8 cellular contexts compared by ENCODE assay signal in the genomic region with DNA sequence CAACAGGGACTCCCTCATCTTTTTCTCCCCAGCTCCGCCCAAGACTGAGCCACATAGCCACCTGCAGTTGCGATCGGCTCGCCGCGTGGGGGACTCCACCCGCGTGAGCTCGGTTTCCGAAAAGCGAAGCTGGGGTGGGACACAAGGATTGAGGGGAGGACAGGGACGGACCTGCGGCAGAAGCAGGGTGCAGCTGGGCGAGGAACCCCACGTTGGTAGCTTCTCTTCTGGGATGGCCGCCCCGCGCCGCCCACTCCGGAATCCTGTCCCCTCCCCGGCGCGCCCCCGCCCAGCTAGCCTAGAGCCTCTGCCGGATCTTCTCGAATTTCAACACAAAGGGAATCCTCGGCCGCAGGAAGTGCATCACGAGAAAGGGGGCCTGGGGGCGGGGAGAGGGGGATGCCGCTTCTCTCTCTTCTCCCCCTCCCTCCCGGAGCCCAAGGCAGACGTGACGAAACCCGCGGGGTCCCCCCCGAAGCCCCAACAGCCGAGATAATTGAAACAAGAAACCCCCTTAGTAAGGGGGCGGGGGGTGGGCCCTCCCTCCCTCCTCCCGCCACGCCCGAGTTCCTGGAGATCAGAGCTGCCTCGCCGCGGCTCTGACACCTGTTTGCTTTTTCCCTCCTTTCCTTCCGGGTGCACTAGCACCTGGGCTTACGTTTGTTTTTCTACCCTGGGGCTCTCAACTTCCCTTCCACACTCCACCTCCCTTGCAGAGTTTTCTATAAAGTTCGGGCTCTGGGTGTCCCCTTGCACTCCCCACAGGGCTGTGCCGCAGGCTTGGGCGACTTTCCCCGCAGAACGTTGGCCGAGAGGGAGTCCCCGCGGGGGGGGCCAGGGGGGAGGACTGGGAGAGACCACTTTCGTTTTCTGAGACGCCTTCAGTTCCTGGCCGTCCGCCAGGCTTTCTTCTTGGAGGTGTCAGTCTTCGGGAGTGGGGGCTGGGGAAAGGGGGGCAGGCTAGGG. TPM values are rescaled to one million over a fixed set of nuclear protein-coding genes. Genes with fewer than 3 reads are reported as not detected.
A peak's percentile ranks its signal among the peaks of the same experiment; 100 is the strongest.
DNase-seq lines count a peak whose midpoint lies in the region; ATAC-seq and TF ChIP-seq lines count a peak whose summit lies in the region.

No MANE protein-coding gene starts in this region.

- H3K36me3 ChIP-seq in endodermal cell (ENCODE audit: control insufficient read depth, insufficient read depth, low read length), result no peaks in the 10 kb centered on the region

- H3K4me1 Mint-ChIP-seq in endodermal cell, result peaks cover 16% of the 10 kb centered on the region

- TF ChIP-seq CTCF in endodermal cell (conservative IDR thresholded peaks at IDR 0.05), result peak; percentile 71

- H3K4me3 Mint-ChIP-seq in endodermal cell, result peak overlapping the region; percentile 91

- H3K36me3 Mint-ChIP-seq in endodermal cell (ENCODE audit: low read depth), result no peaks in the 10 kb centered on the region

- ATAC-seq in GM19438 (IDR thresholded peaks at IDR 0.05; ENCODE audit: low read depth, unreplicated experiment) (peak; percentile 84), HG03558 (IDR thresholded peaks at IDR 0.05; ENCODE audit: extremely low read depth, unreplicated experiment) (peak; percentile 59)

- peak overlapping the region; percentile 86 for H3K27ac ChIP-seq in endodermal cell (ENCODE audit: low read depth, low read length)

- peaks cover 4% of the 10 kb centered on the region for H3K9me3 ChIP-seq in endodermal cell (ENCODE audit: control insufficient read depth, low read length)

- H3K9ac ChIP-seq in endodermal cell (ENCODE audit: extremely low read depth, low read length, poor library complexity, severe bottlenecking), result peak overlapping the region; percentile 76

- peak overlapping the region; percentile 95 for H3K27ac Mint-ChIP-seq in endodermal cell

- H3K4me1 ChIP-seq in endodermal cell (ENCODE audit: control insufficient read depth, insufficient read depth, low read length), result peaks cover 8% of the 10 kb centered on the region

- no peaks in the 10 kb centered on the region for H3K27me3 ChIP-seq in endodermal cell (ENCODE audit: control insufficient read depth, insufficient read depth, low read length, poor library complexity, severe bottlenecking)

- H3K27me3 Mint-ChIP-seq in endodermal cell (ENCODE audit: insufficient read depth), result no peaks in the 10 kb centered on the region

- H3K9me3 Mint-ChIP-seq in endodermal cell, result no peaks in the 10 kb centered on the region

- DNase-seq in C1 segment of cervical spinal cord (lab: John Stamatoyannopoulos, UW), result peak in 13 of 14 donors; percentile 7 to 85 (median 71)
- peak; percentile 57 for DNase-seq in NCI-H82 treated with DMSO at 0.1 percent for 48 hours (lab: John Stamatoyannopoulos, UW; ENCODE audit: unreplicated experiment)
- DNase-seq in activated CD8-positive, alpha-beta memory T cell treated with anti-CD3 and anti-CD28 coated beads, Interleukin-2, amount 50 U/mL, for 1 hour (ENCODE audit: extremely low read depth), result peak; percentile 26
- peak; percentile 98 for DNase-seq in endodermal cell
- peak; percentile 89 for DNase-seq in mesenteric fat pad (ENCODE audit: low spot score)
- DNase-seq in stimulated activated CD8-positive, alpha-beta memory T cell treated with anti-CD3 and anti-CD28 coated beads, Interleukin-12 subunit alpha, Interleukin-12 subunit beta, amount 100 ng/mL, for 4 hours (ENCODE audit: low read depth), result peak; percentile 44

- H3K4me3 ChIP-seq in endodermal cell (ENCODE audit: low read length), result peak overlapping the region; percentile 92

- WGBS in endodermal cell (ENCODE audit: insufficient coverage in 1 of 2, insufficient read length in 1 of 2), 2 experiments, result 0% methylated on average over 2 to 57 of the region's 60 CpGs

RNA-seq across cellular contexts. Expression of gene KCNH8, which starts 1.3 kb away (rescaled TPM):
- total RNA-seq in endodermal cell (10 to 100 TPM; 12.0 to 15.0 TPM), mesenteric fat pad (not detected)
- 8.1 TPM for polyA plus RNA-seq in endodermal cell (2013, experiment 1 of 2)
- 7.6 TPM for polyA plus RNA-seq in endodermal cell (2013, experiment 2 of 2)

Comparison
In these comparisons a context has a peak if more than half of its experiments do, and no peak if none do; other contexts are left out.
1. Peak in every context shown above with its lines: DNase-seq, ATAC-seq, H3K4me3 ChIP-seq and H3K27ac ChIP-seq.
2. DNase-seq: peak in every context shown above with its lines; median percentile 98 in endodermal cell; 89 in mesenteric fat pad; 71 in C1 segment of cervical spinal cord; 57 in NCI-H82 treated with DMSO at 0.1 percent for 48 hours; 44 in stimulated activated CD8-positive, alpha-beta memory T cell treated with anti-CD3 and anti-CD28 coated beads, Interleukin-12 subunit alpha, Interleukin-12 subunit beta, amount 100 ng/mL, for 4 hours; 26 in activated CD8-positive, alpha-beta memory T cell treated with anti-CD3 and anti-CD28 coated beads, Interleukin-2, amount 50 U/mL, for 1 hour.
3. RNA of gene KCNH8, which starts 1.3 kb away (total RNA-seq): 12.0 to 15.0 TPM in endodermal cell; not detected in mesenteric fat pad (single experiment); every median in the first group is over 10 times any median in the second.